Comparison of ENCODE assay signal across 24 cellular contexts in genomic region chr20:18718129-18718528, GRCh38.
DNase-seq lines count a peak whose midpoint lies in the region; ATAC-seq and TF ChIP-seq lines count a peak whose summit lies in the region.
"Had no signal": no experiment of that assay in that cellular context is flagged by ENCODE, and none has a peak within 500 bp of the region (broad histone marks: within the 10 kb centered on the region; RNA-seq: fewer than 3 reads in every experiment).

No MANE protein-coding gene starts in this region.

- H3K4me2 ChIP-seq in PC-9 (no peak overlapping the region), mesendoderm (ENCODE audit: low read length) (no peak overlapping the region)

- no peak overlapping the region for H3K4ac ChIP-seq in mesendoderm (ENCODE audit: low read depth, low read length)

- no peak overlapping the region for H2BK15ac ChIP-seq in mesendoderm (replicated peaks; ENCODE audit: low read depth)

- POLR2A ChIA-PET in HEK293 (lab: Yijun Ruan, JAX) (no interaction called here), PC-9 (lab: Charles Lee; ENCODE audit: unreplicated experiment) (interaction anchor here (0.6 kb wide), 1 partner anchor 124 kb away, joined by 3 read pairs; no protein-coding TSS in a partner anchor)

- no peaks in the 10 kb centered on the region for H3K9me2 ChIP-seq in PC-9 (ENCODE audit: insufficient read depth)

- H4K20me1 ChIP-seq in PC-9 (ENCODE audit: insufficient read depth): no peaks in the 10 kb centered on the region

- H3K79me2 ChIP-seq in PC-9 (ENCODE audit: low read depth) (no peaks in the 10 kb centered on the region), mesendoderm (ENCODE audit: control insufficient read depth, insufficient read depth, low read length) (no peaks in the 10 kb centered on the region)

- H4K5ac ChIP-seq in mesendoderm (ENCODE audit: low read length): no peak overlapping the region

- H3F3A ChIP-seq in PC-9 (ENCODE audit: insufficient read depth, low read depth): no peaks in the 10 kb centered on the region

- H2AFZ ChIP-seq in PC-9: no peak overlapping the region
- H2AFZ ChIP-seq: GM23248 had no signal

- no peak overlapping the region for H2BK5ac ChIP-seq in mesendoderm (ENCODE audit: low read length)

- ATAC-seq in GM18520 (IDR thresholded peaks at IDR 0.05; ENCODE audit: unreplicated experiment): no peak
- ATAC-seq: lower lobe of right lung had no signal

- H3K4me3 ChIP-seq in HEK293 (ENCODE audit: low read depth, low read length) (no peak overlapping the region), PC-9 (no peak overlapping the region), mesendoderm (ENCODE audit: low read length) (no peak overlapping the region)
- H3K4me3 ChIP-seq: adrenal gland, GM23248, lower lobe of right lung, right atrium auricular region had no signal

- CTCF ChIA-PET in HEK293 (lab: Yijun Ruan, JAX): interaction anchor here (0.9 to 1.0 kb wide), 2 partner anchors 10 to 86 kb away, joined by 3 to 4 read pairs; no protein-coding TSS in a partner anchor
- CTCF ChIA-PET in PC-9 (lab: Charles Lee): no interaction called here

- no peak overlapping the region for H3K56ac ChIP-seq in mesendoderm (ENCODE audit: low read length)

- WGBS in mesendoderm (ENCODE audit: extremely low coverage, insufficient coverage, low lambda C conversion rate): no CpG with 5 or more reads among the region's 3 CpGs

- H4K8ac ChIP-seq in mesendoderm (ENCODE audit: low read depth, low read length): no peak overlapping the region

- DNase-seq in DMS 273 (lab: John Stamatoyannopoulos, UW; ENCODE audit: unreplicated experiment): peak; percentile 34
- DNase-seq in DMS 273 treated with DMSO at 0.1 percent for 48 hours (lab: John Stamatoyannopoulos, UW): no peak
- DNase-seq in PC-9: no peak
- peak; percentile 19 for DNase-seq in mesendoderm
- no peak for DNase-seq in amniotic stem cell (lab: John Stamatoyannopoulos, UW)
- DNase-seq in NCI-H146 (lab: John Stamatoyannopoulos, UW): no peak
- DNase-seq: 8988T; activated CD4-positive, alpha-beta T cell treated with anti-CD3 and anti-CD28 coated beads, Interleukin-2, amount 50 U/mL, for 48 hours; activated gamma-delta T cell treated with Interleukin-2 at 50 U/mL for 16 hours; adrenal gland; COR-L47; dermis blood vessel endothelial cell; foreskin melanocyte; GM23248; hypothalamus; Kasumi-1; lower lobe of right lung; NCI-H2171 treated with DMSO at 0.1 percent for 48 hours; nucleus accumbens; stimulated activated CD8-positive, alpha-beta memory T cell treated with anti-CD3 and anti-CD28 coated beads, Interleukin-4, amount 100 ng/mL, for 48 hours; T-helper 2 cell had no signal

- intact Hi-C loops in PC-9 (cut with micrococcal nuclease; ENCODE audit: unreplicated experiment): no loop called here

- H3K27me3 ChIP-seq in PC-9 (ENCODE audit: insufficient read depth, low read depth) (no peaks in the 10 kb centered on the region), mesendoderm (ENCODE audit: insufficient read depth, low read length, poor library complexity) (no peaks in the 10 kb centered on the region)
- H3K27me3 ChIP-seq: adrenal gland, right atrium auricular region had no signal

- no peaks in the 10 kb centered on the region for H3K9me3 ChIP-seq in HEK293 (ENCODE audit: control insufficient read depth, insufficient read depth, low read depth, low read length)
- H3K9me3 ChIP-seq in PC-9 (ENCODE audit: insufficient read depth, low read depth): no peaks in the 10 kb centered on the region
- H3K9me3 ChIP-seq: adrenal gland, right atrium auricular region had no signal

- no peak overlapping the region for H2AK5ac ChIP-seq in mesendoderm (ENCODE audit: low read length)

- TF ChIP-seq CTCF in HEK293 (tag by site-specific recombination; IDR thresholded peaks at IDR 0.05) (no peak), PC-9 (conservative IDR thresholded peaks at IDR 0.05) (0 out of 2 replicates have a peak, but pooled peaks have one; percentile 39)

- H3K79me1 ChIP-seq in mesendoderm (ENCODE audit: low read length): no peaks in the 10 kb centered on the region

- no peak overlapping the region for H3K18ac ChIP-seq in mesendoderm (ENCODE audit: low read length)

- no peak overlapping the region for H3K27ac ChIP-seq in HEK293 (ENCODE audit: extremely low read depth, low read depth, low read length)
- no peak overlapping the region for H3K27ac ChIP-seq in PC-9
- no peak overlapping the region for H3K27ac ChIP-seq in mesendoderm (ENCODE audit: low read depth, low read length)
- H3K27ac ChIP-seq: adrenal gland, GM23248, lower lobe of right lung, right atrium auricular region had no signal

- no peaks in the 10 kb centered on the region; the same call in 1 of the 2 replicates for H3K4me1 ChIP-seq in HEK293 (ENCODE audit: control insufficient read depth, insufficient read depth, low read length)
- no peaks in the 10 kb centered on the region for H3K4me1 ChIP-seq in PC-9 (replicated peaks; ENCODE audit: insufficient read depth)
- H3K4me1 ChIP-seq in mesendoderm (ENCODE audit: control insufficient read depth, low read depth, low read length): no peaks in the 10 kb centered on the region
- H3K4me1 ChIP-seq: adrenal gland, lower lobe of right lung had no signal

- H3K23ac ChIP-seq in mesendoderm (ENCODE audit: low read length): no peak overlapping the region

- BruUV-seq in PC-9 (replicated peaks; lab: Mats Ljungman, UMichigan): no TSS peak

- H2BK120ac ChIP-seq in mesendoderm (ENCODE audit: low read depth, low read length): no peak overlapping the region

- H3K36me3 ChIP-seq in HEK293 (ENCODE audit: control insufficient read depth in 2 of 2, insufficient read depth in 1 of 2, low read length in 2 of 2): no peaks in the 10 kb centered on the region
- H3K36me3 ChIP-seq in PC-9 (ENCODE audit: low read depth): no peaks in the 10 kb centered on the region
- no peaks in the 10 kb centered on the region for H3K36me3 ChIP-seq in mesendoderm (ENCODE audit: control insufficient read depth, insufficient read depth, low read length)
- H3K36me3 ChIP-seq: adrenal gland, lower lobe of right lung, right atrium auricular region had no signal

- no peak overlapping the region for H3K9ac ChIP-seq in mesendoderm (ENCODE audit: low read length)
- H3K9ac ChIP-seq: GM23248 had no signal

TF ChIP-seq in HEK293, 187 proteins besides CTCF, POLR2A, EP300 and RAD21:
- no peak for TF ChIP-seq SCRT2 (tag by site-specific recombination; IDR thresholded peaks at IDR 0.05)
- TF ChIP-seq ZBTB6 (tag by site-specific recombination; IDR thresholded peaks at IDR 0.05): peak; percentile 70
- TF ChIP-seq EGR2 (tag by site-specific recombination; IDR thresholded peaks at IDR 0.05; ENCODE audit: low read depth): 0 out of 2 replicates have a peak, but pooled peaks have one; percentile 36
TF ChIP-seq in HEK293: peak in this region for 2.

Comparison
In these comparisons a context has a peak if more than half of its experiments do, and no peak if none do; other contexts are left out.
1. DNase-seq: peak in DMS 273 (single experiment) and mesendoderm (single experiment); none in DMS 273 treated with DMSO at 0.1 percent for 48 hours (single experiment), PC-9 (0 of 2), amniotic stem cell (single experiment) and NCI-H146 (single experiment).